In genomic region chr9:82961504-82962125, GRCh38 we compare ENCODE assay signal across 1 cellular context.
TF ChIP-seq lines count a peak whose summit lies in the region.

No MANE protein-coding gene starts in this region.

TF ChIP-seq in H1, 55 proteins besides CTCF, POLR2A, EP300 and RAD21:
- TF ChIP-seq, protein P1, sequence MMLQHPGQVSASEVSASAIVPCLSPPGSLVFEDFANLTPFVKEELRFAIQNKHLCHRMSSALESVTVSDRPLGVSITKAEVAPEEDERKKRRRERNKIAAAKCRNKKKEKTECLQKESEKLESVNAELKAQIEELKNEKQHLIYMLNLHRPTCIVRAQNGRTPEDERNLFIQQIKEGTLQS (IDR thresholded peaks at IDR 0.05; ENCODE audit: insufficient read depth, low read depth, low read length): no peak
- TF ChIP-seq KDM1A (IDR thresholded peaks at IDR 0.05; ENCODE audit: borderline replicate concordance, low read length): no peak
- TF ChIP-seq CEBPB (IDR thresholded peaks at IDR 0.05; ENCODE audit: low read depth, low read length): no peak
- 0 out of 2 replicates have a peak, but pooled peaks have one; percentile 23 for TF ChIP-seq TCF12 (IDR thresholded peaks at IDR 0.05; ENCODE audit: low read depth, low read length)
- no peak for TF ChIP-seq NRF1 (IDR thresholded peaks at IDR 0.05; ENCODE audit: low read depth, low read length)
- TF ChIP-seq RXRA (IDR thresholded peaks at IDR 0.05; ENCODE audit: insufficient read depth, low read depth, low read length): no peak
- TF ChIP-seq CHD2 (IDR thresholded peaks at IDR 0.05; ENCODE audit: low read length): peak; percentile 77
- no peak for TF ChIP-seq SRF (IDR thresholded peaks at IDR 0.05; ENCODE audit: low read depth, low read length)
- no peak for TF ChIP-seq TBP (IDR thresholded peaks at IDR 0.05; ENCODE audit: low read depth, low read length)
- no peak for TF ChIP-seq CTBP2 (IDR thresholded peaks at IDR 0.05; ENCODE audit: borderline replicate concordance, insufficient read depth, insufficient read length, low read length)
- TF ChIP-seq GABPA (IDR thresholded peaks at IDR 0.05; ENCODE audit: borderline replicate concordance, insufficient read depth, low read length): no peak
- no peak for TF ChIP-seq SAP30 (IDR thresholded peaks at IDR 0.05; ENCODE audit: insufficient read depth, insufficient replicate concordance, low read length)
- TF ChIP-seq RBBP5 (IDR thresholded peaks at IDR 0.05; ENCODE audit: borderline replicate concordance, low read depth, low read length): no peak
TF ChIP-seq in H1: peak in this region for 2.
